ENCODE assay signal across 1 cellular context in the genomic region with DNA sequence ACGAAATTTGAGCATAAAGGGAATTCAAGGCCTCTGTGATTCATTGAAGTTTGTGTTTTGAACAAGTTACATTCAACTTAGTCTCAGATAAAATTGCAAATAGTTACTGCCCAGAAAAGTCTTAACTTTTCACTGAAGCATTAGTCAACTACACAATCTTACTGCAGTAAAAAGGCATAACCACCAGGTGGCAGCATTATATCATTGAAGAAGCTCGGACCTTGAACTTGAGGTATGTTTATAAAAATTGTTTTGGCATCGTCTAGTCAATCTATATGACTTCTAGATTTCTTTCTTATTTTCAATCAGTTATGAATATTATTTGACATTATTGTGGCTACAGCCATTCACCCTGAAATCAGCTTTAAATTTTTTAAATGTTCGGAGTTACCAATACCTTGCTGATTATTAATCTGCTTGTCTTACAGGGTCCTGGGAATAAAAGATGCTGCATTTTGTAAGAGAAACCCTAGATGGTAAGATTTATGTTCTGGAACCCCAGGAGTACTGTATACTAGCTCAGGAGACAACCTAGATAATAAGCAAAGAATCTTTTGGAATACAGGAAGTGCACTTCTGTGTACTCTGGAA.
TF ChIP-seq lines count a peak whose summit lies in the region.

No MANE protein-coding gene starts in this region.

TF ChIP-seq in HEK293, 187 proteins besides CTCF, POLR2A, EP300 and RAD21 (continued from another document):
- TF ChIP-seq, protein P1, sequence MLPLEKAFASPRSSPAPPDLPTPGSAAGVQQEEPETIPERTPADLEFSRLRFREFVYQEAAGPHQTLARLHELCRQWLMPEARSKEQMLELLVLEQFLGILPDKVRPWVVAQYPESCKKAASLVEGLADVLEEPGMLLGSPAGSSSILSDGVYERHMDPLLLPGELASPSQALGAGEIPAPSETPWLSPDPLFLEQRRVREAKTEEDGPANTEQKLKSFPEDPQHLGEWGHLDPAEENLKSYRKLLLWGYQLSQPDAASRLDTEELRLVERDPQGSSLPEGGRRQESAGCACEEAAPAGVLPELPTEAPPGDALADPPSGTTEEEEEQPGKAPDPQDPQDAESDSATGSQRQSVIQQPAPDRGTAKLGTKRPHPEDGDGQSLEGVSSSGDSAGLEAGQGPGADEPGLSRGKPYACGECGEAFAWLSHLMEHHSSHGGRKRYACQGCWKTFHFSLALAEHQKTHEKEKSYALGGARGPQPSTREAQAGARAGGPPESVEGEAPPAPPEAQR (tag by site-specific recombination; IDR thresholded peaks at IDR 0.05) = no peak
